Comparison of ENCODE assay signal across 17 cellular contexts in genomic region chr22:42271906-42272305, GRCh38. TPM values are rescaled to one million over a fixed set of nuclear protein-coding genes. Genes with fewer than 3 reads are reported as not detected.
DNase-seq lines count a peak whose midpoint lies in the region; ATAC-seq, FAIRE-seq and TF ChIP-seq lines count a peak whose summit lies in the region.
"Had no signal": no experiment of that assay in that cellular context is flagged by ENCODE, and none has a peak within 500 bp of the region (broad histone marks: within the 10 kb centered on the region; RNA-seq: fewer than 3 reads in every experiment).

No MANE protein-coding gene starts in this region.

- CTCF ChIA-PET in activated CD4-positive, alpha-beta memory T cell treated with anti-CD3 and anti-CD28 coated beads for 36 hours (lab: Charles Lee) = no interaction called here

- H3K4me3 ChIP-seq in esophagus squamous epithelium = no peak overlapping the region
- no peak overlapping the region for H3K4me3 ChIP-seq in small intestine (ENCODE audit: low read depth in 1 of 2, low read length in 2 of 2)
- H3K4me3 ChIP-seq: cardiac muscle cell, gastroesophageal sphincter, smooth muscle cell had no signal

- intact Hi-C loops in activated CD4-positive, alpha-beta memory T cell treated with anti-CD3 and anti-CD28 coated beads for 36 hours (cut with micrococcal nuclease) = no loop called here
- intact Hi-C loops in esophagus squamous epithelium (cut with DNase I) = no loop called here

- peaks cover 20% of the 10 kb centered on the region for H3K4me1 Mint-ChIP-seq in T-helper 2 cell treated with Interferon-gamma antibody and Interleukin-4, amounts not matched to agents 5 μg/mL and 100 μg/mL, for 36 hours (ENCODE audit: low read depth)
- peaks cover 24% of the 10 kb centered on the region for H3K4me1 Mint-ChIP-seq in activated CD4-positive, alpha-beta memory T cell treated with anti-CD3 and anti-CD28 coated beads for 36 hours (ENCODE audit: low read depth)
- H3K4me1 Mint-ChIP-seq in stimulated activated naive B cell treated with anti-CD40 and anti-IgM and Interleukin-4, amounts not matched to agents 10 μg/mL and 1 μg/mL and 100 μg/mL, for 72 hours = peaks cover 14 to 15% of the 10 kb centered on the region in 2 donors

- TF ChIP-seq POLR2A in esophagus squamous epithelium (IDR thresholded peaks at IDR 0.05) = no peak

- H3K36me3 ChIP-seq in esophagus squamous epithelium (peaks cover 0 to 9% (median 0%) of the 10 kb centered on the region in 3 donors), small intestine (ENCODE audit: control insufficient read depth in 2 of 2, insufficient read depth in 2 of 2, low read length in 2 of 2) (no peaks in the 10 kb centered on the region)
- H3K36me3 ChIP-seq: cardiac muscle cell, gastroesophageal sphincter had no signal

- H3K9me3 Mint-ChIP-seq in T-helper 2 cell treated with Interferon-gamma antibody and Interleukin-4, amounts not matched to agents 5 μg/mL and 100 μg/mL, for 36 hours = no peaks in the 10 kb centered on the region
- H3K9me3 Mint-ChIP-seq in activated CD4-positive, alpha-beta memory T cell treated with anti-CD3 and anti-CD28 coated beads for 36 hours = no peaks in the 10 kb centered on the region
- H3K9me3 Mint-ChIP-seq in stimulated activated naive B cell treated with anti-CD40 and anti-IgM and Interleukin-4, amounts not matched to agents 10 μg/mL and 1 μg/mL and 100 μg/mL, for 72 hours = no peaks in the 10 kb centered on the region
- H3K9me3 Mint-ChIP-seq: stimulated activated naive CD8-positive, alpha-beta T cell treated with anti-CD3 and anti-CD28 coated beads, Interleukin-15, Interleukin-2, amounts not matched to agents 100 ng/mL and 50 ng/mL, for 24 hours had no signal

- no peak for DNase-seq in T-helper 2 cell treated with Interferon-gamma antibody and Interleukin-4, amounts not matched to agents 5 μg/mL and 100 μg/mL, for 36 hours (ENCODE audit: low spot score)
- DNase-seq in T-helper 2 cell = no peak
- no peak for DNase-seq in activated CD4-positive, alpha-beta memory T cell treated with anti-CD3 and anti-CD28 coated beads for 36 hours
- no peak for DNase-seq in esophagus squamous epithelium (lab: John Stamatoyannopoulos, UW)
- DNase-seq in small intestine = peak; percentile 54
- DNase-seq in stimulated activated naive B cell treated with anti-CD40 and anti-IgM and Interleukin-4, amounts not matched to agents 10 μg/mL and 1 μg/mL and 100 μg/mL, for 72 hours = no peak
- DNase-seq: 8988T; activated naive CD4-positive, alpha-beta T cell; EL; mesenchymal stem cell had no signal

- no peak for TF ChIP-seq CTCF in esophagus squamous epithelium (IDR thresholded peaks at IDR 0.05)

- no peaks in the 10 kb centered on the region for H3K9me3 ChIP-seq in esophagus squamous epithelium
- H3K9me3 ChIP-seq in small intestine (ENCODE audit: control insufficient read depth, low read depth) = no peaks in the 10 kb centered on the region
- H3K9me3 ChIP-seq: gastroesophageal sphincter had no signal

- peak overlapping the region; percentile 66 to 99 (median 98) for H3K27ac ChIP-seq in esophagus squamous epithelium
- peak overlapping the region in 1 of 2 donors; percentile 84 for H3K27ac ChIP-seq in small intestine (ENCODE audit: low read depth in 1 of 2, low read length in 1 of 2)
- H3K27ac ChIP-seq: cardiac muscle cell, parathyroid adenoma had no signal

- POLR2A ChIA-PET in activated CD4-positive, alpha-beta memory T cell treated with anti-CD3 and anti-CD28 coated beads for 36 hours (lab: Charles Lee) = interaction anchor here (0.8 kb wide), 1 partner anchor 10 kb away, joined by 5 read pairs; no protein-coding TSS in a partner anchor

- H3K27me3 Mint-ChIP-seq in T-helper 2 cell treated with Interferon-gamma antibody and Interleukin-4, amounts not matched to agents 5 μg/mL and 100 μg/mL, for 36 hours (ENCODE audit: low read depth) = no peaks in the 10 kb centered on the region
- H3K27me3 Mint-ChIP-seq in activated CD4-positive, alpha-beta memory T cell treated with anti-CD3 and anti-CD28 coated beads for 36 hours = no peaks in the 10 kb centered on the region
- no peaks in the 10 kb centered on the region for H3K27me3 Mint-ChIP-seq in stimulated activated naive B cell treated with anti-CD40 and anti-IgM and Interleukin-4, amounts not matched to agents 10 μg/mL and 1 μg/mL and 100 μg/mL, for 72 hours
- H3K27me3 Mint-ChIP-seq: stimulated activated naive CD8-positive, alpha-beta T cell treated with anti-CD3 and anti-CD28 coated beads, Interleukin-15, Interleukin-2, amounts not matched to agents 100 ng/mL and 50 ng/mL, for 24 hours had no signal

- 33 to 40% methylated on average over 2 of the region's 2 CpGs for WGBS in esophagus squamous epithelium, 2 donors
- WGBS in small intestine, 3 donors = 27 to 60% (median 55%) methylated on average over 2 of the region's 2 CpGs

- ATAC-seq in GM18870 (IDR thresholded peaks at IDR 0.05; ENCODE audit: unreplicated experiment) (no peak), GM18867 (IDR thresholded peaks at IDR 0.05; ENCODE audit: unreplicated experiment) (no peak)
- ATAC-seq in stimulated activated naive B cell treated with anti-CD40 and anti-IgM and Interleukin-4, amounts not matched to agents 10 μg/mL and 1 μg/mL and 100 μg/mL, for 72 hours (replicated peaks) = no peak
- ATAC-seq: gastroesophageal sphincter had no signal

- peaks cover 2% of the 10 kb centered on the region for H3K36me3 Mint-ChIP-seq in T-helper 2 cell treated with Interferon-gamma antibody and Interleukin-4, amounts not matched to agents 5 μg/mL and 100 μg/mL, for 36 hours (ENCODE audit: low read depth)
- peaks cover 7% of the 10 kb centered on the region for H3K36me3 Mint-ChIP-seq in activated CD4-positive, alpha-beta memory T cell treated with anti-CD3 and anti-CD28 coated beads for 36 hours
- H3K36me3 Mint-ChIP-seq in stimulated activated naive B cell treated with anti-CD40 and anti-IgM and Interleukin-4, amounts not matched to agents 10 μg/mL and 1 μg/mL and 100 μg/mL, for 72 hours = peaks cover 6 to 11% of the 10 kb centered on the region in 2 donors

- H3K4me1 ChIP-seq in esophagus squamous epithelium = peaks cover 5 to 85% (median 32%) of the 10 kb centered on the region in 3 donors
- H3K4me1 ChIP-seq in small intestine (ENCODE audit: control insufficient read depth in 2 of 2, insufficient read depth in 1 of 2, low read depth in 1 of 2, low read length in 1 of 2) = peaks cover 2 to 8% of the 10 kb centered on the region in 2 donors
- H3K4me1 ChIP-seq: parathyroid adenoma had no signal

- H3K27ac Mint-ChIP-seq in T-helper 2 cell treated with Interferon-gamma antibody and Interleukin-4, amounts not matched to agents 5 μg/mL and 100 μg/mL, for 36 hours = no peak overlapping the region
- H3K27ac Mint-ChIP-seq in activated CD4-positive, alpha-beta memory T cell treated with anti-CD3 and anti-CD28 coated beads for 36 hours = no peak overlapping the region
- H3K27ac Mint-ChIP-seq in stimulated activated naive B cell treated with anti-CD40 and anti-IgM and Interleukin-4, amounts not matched to agents 10 μg/mL and 1 μg/mL and 100 μg/mL, for 72 hours = no peak overlapping the region

- FAIRE-seq in small intestine (lab: Jason Lieb, UNC) = no peak

- H3K27me3 ChIP-seq in esophagus squamous epithelium (no peaks in the 10 kb centered on the region), small intestine (ENCODE audit: control insufficient read depth in 2 of 2, insufficient read depth in 2 of 2, low read length in 2 of 2) (no peaks in the 10 kb centered on the region)
- H3K27me3 ChIP-seq: cardiac muscle cell, gastroesophageal sphincter had no signal

- peak overlapping the region; percentile 64 for H3K4me3 Mint-ChIP-seq in T-helper 2 cell treated with Interferon-gamma antibody and Interleukin-4, amounts not matched to agents 5 μg/mL and 100 μg/mL, for 36 hours
- peak overlapping the region; percentile 56 for H3K4me3 Mint-ChIP-seq in activated CD4-positive, alpha-beta memory T cell treated with anti-CD3 and anti-CD28 coated beads for 36 hours
- no peak overlapping the region for H3K4me3 Mint-ChIP-seq in stimulated activated naive B cell treated with anti-CD40 and anti-IgM and Interleukin-4, amounts not matched to agents 10 μg/mL and 1 μg/mL and 100 μg/mL, for 72 hours

RNA-seq across cellular contexts. Expression of gene TCF20, which starts 1.5 kb away (rescaled TPM):
- 10 to 100 TPM; 69.6 to 71.6 TPM for total RNA-seq in activated CD4-positive, alpha-beta memory T cell treated with anti-CD3 and anti-CD28 coated beads for 36 hours
- total RNA-seq in esophagus squamous epithelium = 10 to 100 TPM; 40.2 to 52.5 (median 41.0) TPM
- polyA plus RNA-seq in small intestine = 10 to 100 TPM in 1 of 3 donors, 1 to 10 TPM in 2; 6.2 to 20.0 (median 6.9) TPM

Comparison
In these comparisons a context has a peak if more than half of its experiments do, and no peak if none do; other contexts are left out.
1. H3K4me3 Mint-ChIP-seq: peak in T-helper 2 cell treated with Interferon-gamma antibody and Interleukin-4, amounts not matched to agents 5 μg/mL and 100 μg/mL, for 36 hours (single experiment) and activated CD4-positive, alpha-beta memory T cell treated with anti-CD3 and anti-CD28 coated beads for 36 hours (single experiment); none in stimulated activated naive B cell treated with anti-CD40 and anti-IgM and Interleukin-4, amounts not matched to agents 10 μg/mL and 1 μg/mL and 100 μg/mL, for 72 hours (0 of 2).